16 cellular contexts compared by ENCODE assay signal in genomic region chr2:206257345-206257744, GRCh38.
"Had no signal": no experiment of that assay in that cellular context is flagged by ENCODE, and none has a peak within 500 bp of the region (broad histone marks: within the 10 kb centered on the region; RNA-seq: fewer than 3 reads in every experiment).

No MANE protein-coding gene starts in this region.

- H3K4me1 ChIP-seq: colonic mucosa, heart right ventricle, upper lobe of right lung had no signal

- H3K9me3 ChIP-seq: colonic mucosa, heart right ventricle, ovary, upper lobe of right lung had no signal

- H3K27ac ChIP-seq: colonic mucosa, heart right ventricle, ovary, upper lobe of right lung had no signal

- DNase-seq: colonic mucosa; dermis blood vessel endothelial cell; heart right ventricle; islet precursor cell; mammary epithelial cell; naive thymus-derived CD4-positive, alpha-beta T cell; nephron progenitor cell; nucleus accumbens; ovary; right cardiac atrium; stimulated activated CD4-positive, alpha-beta T cell treated with anti-CD3 and anti-CD28 coated beads, Interleukin-2, amount 100 ng/mL, for 48 hours; stimulated activated naive CD4-positive, alpha-beta T cell treated with Interleukin-2 at 50 U/mL for 16 hours; upper lobe of right lung had no signal

- H3K27ac Mint-ChIP-seq: naive thymus-derived CD4-positive, alpha-beta T cell; nephron progenitor cell had no signal

- H3K27me3 ChIP-seq: ovary had no signal

- H3K36me3 ChIP-seq: colonic mucosa, heart right ventricle, ovary, upper lobe of right lung had no signal

- FAIRE-seq: frontal cortex had no signal

- H3K4me3 ChIP-seq: colonic mucosa, heart right ventricle, ovary, smooth muscle cell, upper lobe of right lung had no signal

- ATAC-seq: heart right ventricle; left lobe of liver; naive thymus-derived CD4-positive, alpha-beta T cell; right cardiac atrium; upper lobe of right lung had no signal

- H3K4me3 Mint-ChIP-seq: nephron progenitor cell had no signal

- H3K4me2 ChIP-seq: smooth muscle cell had no signal
